ENCODE assay signal across 21 cellular contexts in genomic region chr12:115553622-115554021, GRCh38.
DNase-seq lines count a peak whose midpoint lies in the region; ATAC-seq, FAIRE-seq and TF ChIP-seq lines count a peak whose summit lies in the region.
"Had no signal": no experiment of that assay in that cellular context is flagged by ENCODE, and none has a peak within 500 bp of the region (broad histone marks: within the 10 kb centered on the region; RNA-seq: fewer than 3 reads in every experiment).

No MANE protein-coding gene starts in this region.

- H2BK12ac ChIP-seq in H1 (ENCODE audit: low read depth, low read length), result no peak overlapping the region

- H3K27ac ChIP-seq in H1 (ENCODE audit: low read depth, low read length), result no peak overlapping the region
- no peak overlapping the region for H3K27ac ChIP-seq in RWPE1
- H3K27ac ChIP-seq: BLaER1, C4-2B, GM23248 had no signal

- H3K36me3 ChIP-seq in H1 (ENCODE audit: control insufficient read depth in 2 of 4, insufficient read depth in 4 of 4, low read length in 3 of 4), result no peaks in the 10 kb centered on the region
- H3K36me3 ChIP-seq: BLaER1 had no signal

- H2AFZ ChIP-seq in H1 (ENCODE audit: low read length), result 0 out of 2 replicates have a peak overlapping the region, but pooled peaks have one; percentile 39
- H2AFZ ChIP-seq: GM23248 had no signal

- TF ChIP-seq CTCF in H1 (IDR thresholded peaks at IDR 0.05; ENCODE audit: control extremely low read depth in 1 of 3, insufficient read depth in 1 of 3, low read depth in 1 of 3, low read length in 3 of 3) (no peak), nephron progenitor cell (IDR thresholded peaks at IDR 0.05) (no peak), RWPE1 (conservative IDR thresholded peaks at IDR 0.05; ENCODE audit: low read depth) (no peak)

- DNase-seq in COLO829 (ENCODE audit: low spot score) (peak; percentile 52), H1 (ENCODE audit: low read depth in 1 of 2, low spot score in 2 of 2) (no peak), nephron progenitor cell (no peak), sciatic nerve (ENCODE audit: low spot score) (no peak), NCI-H82 (lab: John Stamatoyannopoulos, UW) (no peak), RWPE1 (ENCODE audit: low spot score) (no peak)
- DNase-seq: CD4-positive, CD25-positive, alpha-beta regulatory T cell; CD8-positive, alpha-beta T cell; DMS 273 treated with DMSO at 0.1 percent for 48 hours; DMS79; EL; GDM1; GM23248; H9 had no signal

- H3K79me2 ChIP-seq in H1 (ENCODE audit: control insufficient read depth in 1 of 2, insufficient read depth in 2 of 2, low read length in 2 of 2), result no peaks in the 10 kb centered on the region

- no peak for TF ChIP-seq RAD21 in H1 (IDR thresholded peaks at IDR 0.05 in 1 of 2, conservative IDR thresholded peaks at IDR 0.05 in 1 of 2; ENCODE audit: low read depth in 2 of 2, low read length in 2 of 2)

- no peak overlapping the region for H3K56ac ChIP-seq in H1 (replicated peaks; ENCODE audit: insufficient read length, low read depth, low read length)

- POLR2A ChIA-PET in H1 (lab: Charles Lee; ENCODE audit: partially characterized antibody) (no interaction called here), RWPE1 (lab: Yijun Ruan, JAX; ENCODE audit: low non-redundant PET) (no interaction called here)

- H3K4me3 Mint-ChIP-seq in nephron progenitor cell, result no peak overlapping the region
- H3K4me3 Mint-ChIP-seq: B cell; CD4-positive, CD25-positive, alpha-beta regulatory T cell; CD8-positive, alpha-beta T cell; H9 had no signal

- H3K9ac ChIP-seq in H1 (replicated peaks in 1 of 4; ENCODE audit: extremely low read depth in 1 of 4, low read depth in 3 of 4, low read length in 3 of 4), result no peak overlapping the region
- H3K9ac ChIP-seq: BLaER1, GM23248 had no signal

- H3K27me3 Mint-ChIP-seq in nephron progenitor cell (ENCODE audit: low read depth, poor library complexity), result peaks cover 9% of the 10 kb centered on the region
- H3K27me3 Mint-ChIP-seq: CD4-positive, CD25-positive, alpha-beta regulatory T cell had no signal

- no peaks in the 10 kb centered on the region for H4K20me1 ChIP-seq in H1 (replicated peaks in 1 of 2; ENCODE audit: control insufficient read depth in 1 of 2, insufficient read depth in 2 of 2, low read length in 2 of 2)
- H4K20me1 ChIP-seq: BLaER1 had no signal

- H3K4me2 ChIP-seq in H1 (ENCODE audit: insufficient read depth in 1 of 2, low read depth in 2 of 2, low read length in 2 of 2), result no peak overlapping the region
- H3K4me2 ChIP-seq: BLaER1 had no signal

- no peaks in the 10 kb centered on the region for H3K23me2 ChIP-seq in H1 (ENCODE audit: low read depth, low read length)

- H3K9me3 ChIP-seq in H1 (ENCODE audit: insufficient read depth in 2 of 2, low read depth in 1 of 2, low read length in 1 of 2), result peaks cover 3 to 6% of the 10 kb centered on the region in 2 experiments; a peak in 1 of 4 replicates
- H3K9me3 ChIP-seq: BLaER1 had no signal

- peaks cover 27% of the 10 kb centered on the region for H3K9me3 Mint-ChIP-seq in nephron progenitor cell

- no peak for TF ChIP-seq POLR2A in H1 (IDR thresholded peaks at IDR 0.05; ENCODE audit: control extremely low read depth in 1 of 2, low read depth in 2 of 2, low read length in 2 of 2)

- no peak overlapping the region for H2AK5ac ChIP-seq in H1 (ENCODE audit: low read depth, low read length)

- peaks cover 5% of the 10 kb centered on the region for H3K4me1 Mint-ChIP-seq in nephron progenitor cell
- H3K4me1 Mint-ChIP-seq: B cell; CD4-positive, CD25-positive, alpha-beta regulatory T cell; H9 had no signal

- 93% methylated on average over 4 of the region's 4 CpGs; no CpG with 5 or more reads in 1 of the 2 experiments for WGBS in H1 (ENCODE audit: extremely low coverage in 1 of 2, insufficient coverage in 1 of 2, insufficient read length in 1 of 2, insufficient replicate concordance in 2 of 2, low coverage in 1 of 2, low lambda C conversion rate in 2 of 2, missing lambda C conversion rate in 1 of 2), 2 experiments

- peaks cover 9% of the 10 kb centered on the region for H3K36me3 Mint-ChIP-seq in nephron progenitor cell (ENCODE audit: low read depth)
- H3K36me3 Mint-ChIP-seq: CD4-positive, CD25-positive, alpha-beta regulatory T cell; CD8-positive, alpha-beta T cell had no signal

- no peak overlapping the region for H2BK120ac ChIP-seq in H1 (replicated peaks; ENCODE audit: low read depth, low read length)

- no peak overlapping the region for H3K18ac ChIP-seq in H1 (ENCODE audit: extremely low read depth, low read length)

- H4K91ac ChIP-seq in H1 (replicated peaks; ENCODE audit: insufficient read length, low read length), result no peak overlapping the region

- no peak overlapping the region for H3K4ac ChIP-seq in H1 (replicated peaks; ENCODE audit: insufficient read length, low read depth, low read length)

- CTCF ChIA-PET in H1 (lab: Charles Lee; ENCODE audit: partially characterized antibody), result interaction anchor here (1.5 kb wide), 1 partner anchor 97 kb away, joined by 3 read pairs; no protein-coding TSS in a partner anchor
- CTCF ChIA-PET in RWPE1 (lab: Yijun Ruan, JAX), result no interaction called here

- TF ChIP-seq EP300 in H1 (IDR thresholded peaks at IDR 0.05; ENCODE audit: borderline replicate concordance in 1 of 2, low read depth in 2 of 2, low read length in 2 of 2), result no peak

- FAIRE-seq in H1 (lab: Jason Lieb, UNC), result no peak
- FAIRE-seq: D721Med, GM12878, GM19239 had no signal

- H4K8ac ChIP-seq in H1 (ENCODE audit: extremely low read depth, insufficient read depth, low read length), result no peak overlapping the region

- no peaks in the 10 kb centered on the region for H3K27me3 ChIP-seq in H1 (replicated peaks in 1 of 4; ENCODE audit: control insufficient read depth in 3 of 4, extremely low read depth in 1 of 4, insufficient read depth in 3 of 4, low read length in 3 of 4)
- H3K27me3 ChIP-seq: BLaER1 had no signal

- peak overlapping the region; percentile 91 for H3K27ac Mint-ChIP-seq in nephron progenitor cell
- H3K27ac Mint-ChIP-seq: B cell; CD4-positive, CD25-positive, alpha-beta regulatory T cell; CD8-positive, alpha-beta T cell; H9 had no signal

- no peak overlapping the region for H3K4me3 ChIP-seq in H1 (ENCODE audit: extremely low read depth in 1 of 4, insufficient read depth in 2 of 4, low read depth in 3 of 4, low read length in 4 of 4)
- H3K4me3 ChIP-seq: BLaER1, GM12878, GM23248 had no signal

- H2BK5ac ChIP-seq in H1 (ENCODE audit: low read depth, low read length), result no peak overlapping the region

- no peak overlapping the region for H3K23ac ChIP-seq in H1 (ENCODE audit: insufficient read length)

- H2BK20ac ChIP-seq in H1 (ENCODE audit: low read length), result no peak overlapping the region

- peak; percentile 65 for ATAC-seq in sciatic nerve
- ATAC-seq: CD8-positive, alpha-beta T cell; GM12878; HCT116 had no signal

- no peaks in the 10 kb centered on the region for H3K4me1 ChIP-seq in H1 (replicated peaks in 1 of 4; ENCODE audit: control insufficient read depth in 3 of 4, insufficient read depth in 4 of 4, low read length in 3 of 4)
- H3K4me1 ChIP-seq: BLaER1 had no signal

- intact Hi-C loops in sciatic nerve (cut with DNase I), result no loop called here

- H3K79me1 ChIP-seq in H1 (ENCODE audit: low read depth, low read length), result no peaks in the 10 kb centered on the region

- no peak overlapping the region for H4K5ac ChIP-seq in H1 (ENCODE audit: insufficient read length, low read depth, low read length)

- H2BK15ac ChIP-seq in H1 (ENCODE audit: low read length), result no peak overlapping the region

- H3K14ac ChIP-seq in H1 (ENCODE audit: insufficient read length), result no peak overlapping the region

TF ChIP-seq in H1, 55 proteins besides CTCF, POLR2A, EP300 and RAD21:
- TF ChIP-seq SP2 (IDR thresholded peaks at IDR 0.05; ENCODE audit: low read length) (no peak), BRCA1 (IDR thresholded peaks at IDR 0.05; ENCODE audit: low read depth, low read length) (no peak), HDAC6 (IDR thresholded peaks at IDR 0.05; ENCODE audit: low read depth, low read length) (no peak), CREB1 (IDR thresholded peaks at IDR 0.05) (no peak), ATF2 (IDR thresholded peaks at IDR 0.05; ENCODE audit: low read length) (no peak), ZNF274 (IDR thresholded peaks at IDR 0.05; ENCODE audit: borderline replicate concordance, extremely low read depth, low read length) (no peak), KDM5A (IDR thresholded peaks at IDR 0.05; ENCODE audit: low read length) (no peak), KDM4A (IDR thresholded peaks at IDR 0.05; ENCODE audit: low read depth, low read length, severe bottlenecking) (no peak), PHF8 (conservative IDR thresholded peaks at IDR 0.05; ENCODE audit: low read depth, low read length) (no peak), YY1 (IDR thresholded peaks at IDR 0.05; ENCODE audit: low read depth, low read length) (no peak), RBBP5 (IDR thresholded peaks at IDR 0.05; ENCODE audit: borderline replicate concordance, low read depth, low read length) (no peak), POLR2AphosphoS5 (IDR thresholded peaks at IDR 0.05; ENCODE audit: low read depth, low read length) (no peak)
- TF ChIP-seq, protein P1, sequence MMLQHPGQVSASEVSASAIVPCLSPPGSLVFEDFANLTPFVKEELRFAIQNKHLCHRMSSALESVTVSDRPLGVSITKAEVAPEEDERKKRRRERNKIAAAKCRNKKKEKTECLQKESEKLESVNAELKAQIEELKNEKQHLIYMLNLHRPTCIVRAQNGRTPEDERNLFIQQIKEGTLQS (IDR thresholded peaks at IDR 0.05; ENCODE audit: insufficient read depth, low read depth, low read length), result no peak
